ENCODE assay signal across 1 cellular context in genomic region chr17:44546711-44547606, GRCh38.
TF ChIP-seq lines count a peak whose summit lies in the region.

No MANE protein-coding gene starts in this region.

TF ChIP-seq in GM23338, 12 proteins besides CTCF, POLR2A, EP300 and RAD21 (continued from another document):
- no peak for TF ChIP-seq ZNF462 (CRISPR knock-in tag; IDR thresholded peaks at IDR 0.05)
- no peak for TF ChIP-seq CREB1 (CRISPR knock-in tag; IDR thresholded peaks at IDR 0.05; ENCODE audit: low read depth)
- no peak for TF ChIP-seq JUNB (IDR thresholded peaks at IDR 0.05; ENCODE audit: unreplicated experiment)
- no peak for TF ChIP-seq EZH2 (IDR thresholded peaks at IDR 0.05; ENCODE audit: low read depth, unreplicated experiment)
- TF ChIP-seq POLR2AphosphoS5 (IDR thresholded peaks at IDR 0.05; ENCODE audit: low read depth) = no peak
- no peak for TF ChIP-seq STAT1 (IDR thresholded peaks at IDR 0.05; ENCODE audit: unreplicated experiment)
- TF ChIP-seq ZNF114 (CRISPR knock-in tag; IDR thresholded peaks at IDR 0.05) = no peak
- no peak for TF ChIP-seq EZH2phosphoT487 (IDR thresholded peaks at IDR 0.05; ENCODE audit: unreplicated experiment)
TF ChIP-seq in GM23338: peak in this region for 0.
